16 cellular contexts compared by ENCODE assay signal in genomic region chr16:71873199-71873598, GRCh38. TPM values are rescaled to one million over a fixed set of nuclear protein-coding genes. Genes with fewer than 3 reads are reported as not detected.
DNase-seq lines count a peak whose midpoint lies in the region; ATAC-seq, FAIRE-seq and TF ChIP-seq lines count a peak whose summit lies in the region.
"Had no signal": no experiment of that assay in that cellular context is flagged by ENCODE, and none has a peak within 500 bp of the region (broad histone marks: within the 10 kb centered on the region; RNA-seq: fewer than 3 reads in every experiment).

No MANE protein-coding gene starts in this region.

- TF ChIP-seq CTCF in HepG2 (CRISPR knock-in tag; IDR thresholded peaks at IDR 0.05) (no peak), right lobe of liver (IDR thresholded peaks at IDR 0.05) (no peak), thyroid gland (IDR thresholded peaks at IDR 0.05) (no peak), PC-9 (conservative IDR thresholded peaks at IDR 0.05) (no peak), uterus (IDR thresholded peaks at IDR 0.05) (no peak)

- POLR2A ChIA-PET in activated CD4-positive, alpha-beta T cell treated with anti-CD3 and anti-CD28 coated beads, Interleukin-2, amount 10 ng/mL, durations not matched to agents 7 days and 5 days (lab: Charles Lee): no interaction called here
- POLR2A ChIA-PET in HepG2 (lab: Yijun Ruan, JAX): no interaction called here
- POLR2A ChIA-PET in PC-9 (lab: Charles Lee; ENCODE audit: unreplicated experiment): interaction anchor here (0.8 kb wide), 1 partner anchor 612 kb away, joined by 13 read pairs; no protein-coding TSS in a partner anchor

- H3K36me3 ChIP-seq in HepG2 (replicated peaks in 1 of 2; ENCODE audit: control insufficient read depth in 1 of 2, insufficient read depth in 2 of 2, low read length in 2 of 2) (peaks cover 4 to 21% of the 10 kb centered on the region in 2 experiments), right lobe of liver (no peaks in the 10 kb centered on the region), thyroid gland (peaks cover 6% of the 10 kb centered on the region in 2 donors), PC-9 (ENCODE audit: low read depth) (no peaks in the 10 kb centered on the region), uterus (no peaks in the 10 kb centered on the region)

- no peaks in the 10 kb centered on the region for H3K27me3 Mint-ChIP-seq in activated CD4-positive, alpha-beta T cell treated with anti-CD3 and anti-CD28 coated beads, Interleukin-2, amount 10 ng/mL, durations not matched to agents 7 days and 5 days
- no peaks in the 10 kb centered on the region for H3K27me3 Mint-ChIP-seq in activated naive CD8-positive, alpha-beta T cell treated with anti-CD3 and anti-CD28 coated beads for 36 hours
- H3K27me3 Mint-ChIP-seq: CD8-positive, alpha-beta memory T cell had no signal

- intact Hi-C loops in HepG2 (cut with micrococcal nuclease; ENCODE audit: unreplicated experiment): no loop called here
- intact Hi-C loops in right lobe of liver (cut with DNase I): no loop called here
- intact Hi-C loops in thyroid gland (cut with DNase I): no loop called here
- intact Hi-C loops in PC-9 (cut with micrococcal nuclease; ENCODE audit: unreplicated experiment): no loop called here
- intact Hi-C loops in uterus (cut with DNase I; ENCODE audit: low total_unique reads): no loop called here

- H3K4me1 ChIP-seq in HepG2 (ENCODE audit: insufficient read depth, low read length) (peaks cover 1% of the 10 kb centered on the region), right lobe of liver (no peaks in the 10 kb centered on the region), thyroid gland (no peaks in the 10 kb centered on the region), PC-9 (replicated peaks; ENCODE audit: insufficient read depth) (no peaks in the 10 kb centered on the region), uterus (no peaks in the 10 kb centered on the region)

- H3K9me3 Mint-ChIP-seq in activated CD4-positive, alpha-beta T cell treated with anti-CD3 and anti-CD28 coated beads, Interleukin-2, amount 10 ng/mL, durations not matched to agents 7 days and 5 days: no peaks in the 10 kb centered on the region
- H3K9me3 Mint-ChIP-seq in activated naive CD8-positive, alpha-beta T cell treated with anti-CD3 and anti-CD28 coated beads for 36 hours: no peaks in the 10 kb centered on the region
- H3K9me3 Mint-ChIP-seq: CD8-positive, alpha-beta memory T cell had no signal

- CTCF ChIA-PET in activated CD4-positive, alpha-beta T cell treated with anti-CD3 and anti-CD28 coated beads, Interleukin-2, amount 10 ng/mL, durations not matched to agents 7 days and 5 days (lab: Charles Lee): interaction anchor here (4.9 kb wide), 1 partner anchor 9 kb away, joined by 31 read pairs; the partner anchor contains the start of gene ZNF821
- CTCF ChIA-PET in HepG2 (lab: Yijun Ruan, JAX; ENCODE audit: low intra/inter-chr PET ratio, low total read pairs): no interaction called here
- CTCF ChIA-PET in PC-9 (lab: Charles Lee): no interaction called here

- H3K4me2 ChIP-seq in HepG2 (ENCODE audit: low read depth, low read length): no peak overlapping the region
- H3K4me2 ChIP-seq in PC-9: no peak overlapping the region

- H3K9ac ChIP-seq in HepG2 (ENCODE audit: insufficient read depth, low read depth, low read length): no peak overlapping the region

- H3K9me2 ChIP-seq in PC-9 (ENCODE audit: insufficient read depth): no peaks in the 10 kb centered on the region

- H2AFZ ChIP-seq in HepG2 (ENCODE audit: low read length): no peak overlapping the region
- no peak overlapping the region for H2AFZ ChIP-seq in PC-9

- H3K36me3 Mint-ChIP-seq in activated CD4-positive, alpha-beta T cell treated with anti-CD3 and anti-CD28 coated beads, Interleukin-2, amount 10 ng/mL, durations not matched to agents 7 days and 5 days (ENCODE audit: low read depth): peaks cover 17% of the 10 kb centered on the region
- peaks cover 4% of the 10 kb centered on the region for H3K36me3 Mint-ChIP-seq in activated naive CD8-positive, alpha-beta T cell treated with anti-CD3 and anti-CD28 coated beads for 36 hours

- TF ChIP-seq POLR2A in HepG2 (IDR thresholded peaks at IDR 0.05; ENCODE audit: insufficient read depth in 1 of 2, low read depth in 2 of 2, low read length in 2 of 2): no peak
- no peak for TF ChIP-seq POLR2A in right lobe of liver (IDR thresholded peaks at IDR 0.05)
- no peak for TF ChIP-seq POLR2A in thyroid gland (IDR thresholded peaks at IDR 0.05)
- TF ChIP-seq POLR2A in uterus (IDR thresholded peaks at IDR 0.05): no peak

- 94% methylated on average over 4 of the region's 4 CpGs for WGBS in HepG2 (ENCODE audit: low lambda C conversion rate)
- WGBS in right lobe of liver (ENCODE audit: insufficient coverage, low coverage, low lambda C conversion rate, missing lambda C conversion rate): 83% methylated on average over 4 of the region's 4 CpGs
- WGBS in thyroid gland, 2 donors: 88 to 89% methylated on average over 4 of the region's 4 CpGs

- H3K4me1 Mint-ChIP-seq in activated CD4-positive, alpha-beta T cell treated with anti-CD3 and anti-CD28 coated beads, Interleukin-2, amount 10 ng/mL, durations not matched to agents 7 days and 5 days: peaks cover 23% of the 10 kb centered on the region
- peaks cover 25% of the 10 kb centered on the region for H3K4me1 Mint-ChIP-seq in activated naive CD8-positive, alpha-beta T cell treated with anti-CD3 and anti-CD28 coated beads for 36 hours

- H3K4me3 ChIP-seq in HepG2 (replicated peaks in 1 of 3; ENCODE audit: insufficient read depth in 1 of 3, low read depth in 2 of 3, low read length in 3 of 3) (no peak overlapping the region), right lobe of liver (no peak overlapping the region), thyroid gland (replicated peaks in 1 of 3) (no peak overlapping the region), PC-9 (no peak overlapping the region), uterus (no peak overlapping the region)

- TF ChIP-seq RAD21 in HepG2 (CRISPR knock-in tag; IDR thresholded peaks at IDR 0.05): no peak

- in situ Hi-C loops in HepG2 (cut with HindIII; ENCODE audit: extremely low pct_ligation_motif_present, low pct_unique_long_range_greater_than_20kb): no loop called here

- peak overlapping the region; percentile 66 for H3K4me3 Mint-ChIP-seq in activated CD4-positive, alpha-beta T cell treated with anti-CD3 and anti-CD28 coated beads, Interleukin-2, amount 10 ng/mL, durations not matched to agents 7 days and 5 days
- H3K4me3 Mint-ChIP-seq in activated naive CD8-positive, alpha-beta T cell treated with anti-CD3 and anti-CD28 coated beads for 36 hours: peak overlapping the region; percentile 22

- FAIRE-seq in HepG2 (lab: Jason Lieb, UNC): no peak

- TF ChIP-seq EP300 in HepG2 (IDR thresholded peaks at IDR 0.05; ENCODE audit: low read depth in 2 of 2, low read length in 2 of 2): no peak
- no peak for TF ChIP-seq EP300 in HepG2 (CRISPR knock-in tag; IDR thresholded peaks at IDR 0.05; ENCODE audit: borderline replicate concordance)

- H3K79me2 ChIP-seq in HepG2 (ENCODE audit: insufficient read depth, low read length) (no peaks in the 10 kb centered on the region), PC-9 (ENCODE audit: low read depth) (no peaks in the 10 kb centered on the region)

- no TSS peak for BruUV-seq in HepG2 (replicated peaks; lab: Mats Ljungman, UMichigan)
- BruUV-seq in PC-9 (replicated peaks; lab: Mats Ljungman, UMichigan): no TSS peak

- H3K27ac ChIP-seq in HepG2 (ENCODE audit: extremely low read length, insufficient read depth, low read length) (no peak overlapping the region), right lobe of liver (no peak overlapping the region), thyroid gland (peak overlapping the region in 2 of 3 donors; percentile 14 to 19), PC-9 (no peak overlapping the region), uterus (no peak overlapping the region)

- DNase-seq in activated CD4-positive, alpha-beta T cell treated with anti-CD3 and anti-CD28 coated beads, Interleukin-2, amount 10 ng/mL, durations not matched to agents 7 days and 5 days: no peak
- DNase-seq in activated CD4-positive, alpha-beta T cell treated with anti-CD3 and anti-CD28 coated beads for 48 hours: no peak
- no peak for DNase-seq in HepG2 (ENCODE audit: low spot score)
- DNase-seq in right lobe of liver: no peak
- no peak for DNase-seq in activated naive CD8-positive, alpha-beta T cell treated with anti-CD3 and anti-CD28 coated beads for 36 hours
- DNase-seq in thyroid gland: no peak
- no peak for DNase-seq in PC-9
- no peak for DNase-seq in uterus
- DNase-seq: GOT3; KBM-7; NCI-H1092 treated with DMSO at 0.1 percent for 48 hours; NCI-H1694 treated with DMSO at 0.1 percent for 48 hours; NCI-H69; NK-92 treated with Interleukin-12 subunit alpha and Interleukin-12 subunit beta, amount 100 ng/mL, for 24 hours; PC-3 had no signal

- ATAC-seq in HepG2 (no peak), right lobe of liver (no peak)
- ATAC-seq: PC-3 had no signal

- H3K27me3 ChIP-seq in HepG2 (ENCODE audit: control insufficient read depth in 1 of 2, insufficient read depth in 2 of 2, low read length in 2 of 2): no peaks in the 10 kb centered on the region
- no peaks in the 10 kb centered on the region for H3K27me3 ChIP-seq in right lobe of liver
- H3K27me3 ChIP-seq in thyroid gland: no peaks in the 10 kb centered on the region
- H3K27me3 ChIP-seq in PC-9 (ENCODE audit: insufficient read depth, low read depth): no peaks in the 10 kb centered on the region
- H3K27me3 ChIP-seq in uterus: no peaks in the 10 kb centered on the region

- no peaks in the 10 kb centered on the region for H3F3A ChIP-seq in PC-9 (ENCODE audit: insufficient read depth, low read depth)

- H3K9me3 ChIP-seq in HepG2 (ENCODE audit: low read length): no peaks in the 10 kb centered on the region
- no peaks in the 10 kb centered on the region for H3K9me3 ChIP-seq in right lobe of liver
- no peaks in the 10 kb centered on the region for H3K9me3 ChIP-seq in thyroid gland
- H3K9me3 ChIP-seq in PC-9 (ENCODE audit: insufficient read depth, low read depth): no peaks in the 10 kb centered on the region
- H3K9me3 ChIP-seq in uterus: no peaks in the 10 kb centered on the region

- H3K27ac Mint-ChIP-seq in activated CD4-positive, alpha-beta T cell treated with anti-CD3 and anti-CD28 coated beads, Interleukin-2, amount 10 ng/mL, durations not matched to agents 7 days and 5 days: peak overlapping the region; percentile 96
- peak overlapping the region; percentile 58 for H3K27ac Mint-ChIP-seq in activated naive CD8-positive, alpha-beta T cell treated with anti-CD3 and anti-CD28 coated beads for 36 hours

- no peaks in the 10 kb centered on the region for H4K20me1 ChIP-seq in HepG2 (ENCODE audit: insufficient read depth, low read length)
- no peaks in the 10 kb centered on the region for H4K20me1 ChIP-seq in PC-9 (ENCODE audit: insufficient read depth)

RNA-seq across cellular contexts. Expression of gene ZNF821, which starts 10.8 kb away (rescaled TPM):
- total RNA-seq in activated CD4-positive, alpha-beta T cell treated with anti-CD3 and anti-CD28 coated beads, Interleukin-2, amount 10 ng/mL, durations not matched to agents 7 days and 5 days: 1 to 10 TPM; 7.1 to 7.7 TPM
- total RNA-seq in HepG2 (2016; rRNA removed; fragmentation: Illumina TruSeq; extraction: Trizol) (6.0 and 7.0 TPM in 2 replicates), right lobe of liver (1 to 10 TPM; 1.3 to 3.8 (median 1.7) TPM), thyroid gland (10 to 100 TPM in 3 of 4 donors, 1 to 10 TPM in 1; 7.9 to 17.8 (median 11.6) TPM), PC-9 (2021) (5.9 TPM in 2 replicates), uterus (10 to 100 TPM in 2 of 4 donors, 1 to 10 TPM in 1, under 1 TPM in 1; 0.59 to 16.9 (median 7.4) TPM)
- total RNA-seq in HepG2 (2016; cell fraction: cytosol; rRNA removed; fragmentation: Illumina TruSeq; extraction: Trizol; ENCODE audit: low read depth): 4.9 and 5.9 TPM in 2 replicates
- total RNA-seq in HepG2 (2016; cell fraction: insoluble cytoplasmic fraction; rRNA removed; fragmentation: Illumina TruSeq; extraction: Trizol): 6.5 and 7.8 TPM in 2 replicates
- total RNA-seq in HepG2 (2016; cell fraction: membrane; rRNA removed; fragmentation: Illumina TruSeq; extraction: Trizol): 9.7 and 9.9 TPM in 2 replicates
- total RNA-seq in HepG2 (2016; cell fraction: nucleus; rRNA removed; fragmentation: Illumina TruSeq; extraction: Trizol): 5.0 and 7.0 TPM in 2 replicates
- 8.2 and 9.1 TPM in 2 replicates for polyA plus RNA-seq in HepG2 (2011; rRNA removed)
- polyA plus RNA-seq in HepG2 (2011; cell fraction: cytosol; rRNA removed): 7.8 and 7.9 TPM in 2 replicates
- polyA plus RNA-seq in HepG2 (2011; cell fraction: nucleus; rRNA removed): 13.1 and 13.6 TPM in 2 replicates
- 4.8 and 7.2 TPM in 2 replicates for polyA plus RNA-seq in HepG2 (2012)
- polyA plus RNA-seq in HepG2 (2016; cell fraction: cytosol; fragmentation: Illumina TruSeq; extraction: Trizol; ENCODE audit: low read depth): 3.0 and 3.2 TPM in 2 replicates
- 5.8 and 7.3 TPM in 2 replicates for polyA plus RNA-seq in HepG2 (2016; cell fraction: insoluble cytoplasmic fraction; fragmentation: Illumina TruSeq; extraction: Trizol; ENCODE audit: low read depth)
- 4.2 and 6.2 TPM in 2 replicates for polyA plus RNA-seq in HepG2 (2016; cell fraction: membrane; fragmentation: Illumina TruSeq; extraction: Trizol; ENCODE audit: low read depth)
- polyA plus RNA-seq in HepG2 (2016; cell fraction: nucleus; fragmentation: Illumina TruSeq; extraction: Trizol; ENCODE audit: insufficient read depth, low read depth): 7.5 and 8.7 TPM in 2 replicates
- polyA minus RNA-seq in HepG2 (2011; rRNA and poly(A)+ RNA removed; ENCODE audit: low replicate concordance): 4.7 and 11.8 TPM in 2 replicates
- polyA minus RNA-seq in HepG2 (2011; cell fraction: cytosol; rRNA and poly(A)+ RNA removed): 5.3 and 5.9 TPM in 2 replicates
- polyA minus RNA-seq in HepG2 (2011; cell fraction: nucleus; rRNA and poly(A)+ RNA removed): 9.3 and 11.5 TPM in 2 replicates
- 1 to 10 TPM; 4.0 to 6.1 TPM for total RNA-seq in activated naive CD8-positive, alpha-beta T cell treated with anti-CD3 and anti-CD28 coated beads for 36 hours

RNA-seq across cellular contexts. Expression of gene IST1, which starts 22.1 kb away (rescaled TPM):
- 100 to 1,000 TPM; 180 to 191 TPM for total RNA-seq in activated CD4-positive, alpha-beta T cell treated with anti-CD3 and anti-CD28 coated beads, Interleukin-2, amount 10 ng/mL, durations not matched to agents 7 days and 5 days
- 346 and 497 TPM in 2 replicates for total RNA-seq in HepG2 (2016; rRNA removed; fragmentation: Illumina TruSeq; extraction: Trizol)
- total RNA-seq in HepG2 (2016; cell fraction: cytosol; rRNA removed; fragmentation: Illumina TruSeq; extraction: Trizol; ENCODE audit: low read depth): 49.2 and 50.3 TPM in 2 replicates
- 344 and 478 TPM in 2 replicates for total RNA-seq in HepG2 (2016; cell fraction: insoluble cytoplasmic fraction; rRNA removed; fragmentation: Illumina TruSeq; extraction: Trizol)
- 98.2 and 110 TPM in 2 replicates for total RNA-seq in HepG2 (2016; cell fraction: membrane; rRNA removed; fragmentation: Illumina TruSeq; extraction: Trizol)
- 217 and 218 TPM in 2 replicates for total RNA-seq in HepG2 (2016; cell fraction: nucleus; rRNA removed; fragmentation: Illumina TruSeq; extraction: Trizol)
- 402 and 415 TPM in 2 replicates for polyA plus RNA-seq in HepG2 (2011; rRNA removed)
- polyA plus RNA-seq in HepG2 (2011; cell fraction: cytosol; rRNA removed): 246 and 321 TPM in 2 replicates
- 386 and 449 TPM in 2 replicates for polyA plus RNA-seq in HepG2 (2011; cell fraction: nucleus; rRNA removed)
- 250 and 252 TPM in 2 replicates for polyA plus RNA-seq in HepG2 (2012)
- 15.5 and 16.2 TPM in 2 replicates for polyA plus RNA-seq in HepG2 (2016; cell fraction: cytosol; fragmentation: Illumina TruSeq; extraction: Trizol; ENCODE audit: low read depth)
- 427 and 428 TPM in 2 replicates for polyA plus RNA-seq in HepG2 (2016; cell fraction: insoluble cytoplasmic fraction; fragmentation: Illumina TruSeq; extraction: Trizol; ENCODE audit: low read depth)
- 40.8 and 43.5 TPM in 2 replicates for polyA plus RNA-seq in HepG2 (2016; cell fraction: membrane; fragmentation: Illumina TruSeq; extraction: Trizol; ENCODE audit: low read depth)
- polyA plus RNA-seq in HepG2 (2016; cell fraction: nucleus; fragmentation: Illumina TruSeq; extraction: Trizol; ENCODE audit: insufficient read depth, low read depth): 440 and 473 TPM in 2 replicates
- 132 and 270 TPM in 2 replicates for polyA minus RNA-seq in HepG2 (2011; rRNA and poly(A)+ RNA removed; ENCODE audit: low replicate concordance)
- polyA minus RNA-seq in HepG2 (2011; cell fraction: cytosol; rRNA and poly(A)+ RNA removed): 125 and 139 TPM in 2 replicates
- 242 and 297 TPM in 2 replicates for polyA minus RNA-seq in HepG2 (2011; cell fraction: nucleus; rRNA and poly(A)+ RNA removed)
- total RNA-seq in right lobe of liver: 10 to 100 TPM; 44.7 to 73.4 (median 65.5) TPM
- 100 to 1,000 TPM; 158 to 163 TPM for total RNA-seq in activated naive CD8-positive, alpha-beta T cell treated with anti-CD3 and anti-CD28 coated beads for 36 hours
- 100 to 1,000 TPM; 215 to 253 (median 223) TPM for total RNA-seq in thyroid gland
- total RNA-seq in PC-9 (2021): 177 and 204 TPM in 2 replicates
- total RNA-seq in uterus: 100 to 1,000 TPM; 172 to 301 (median 207) TPM

RNA-seq across cellular contexts. Expression of gene ATXN1L, which starts 27.4 kb away (rescaled TPM):
- 10 to 100 TPM; 23.2 to 23.6 TPM for total RNA-seq in activated CD4-positive, alpha-beta T cell treated with anti-CD3 and anti-CD28 coated beads, Interleukin-2, amount 10 ng/mL, durations not matched to agents 7 days and 5 days
- total RNA-seq in HepG2 (2016; rRNA removed; fragmentation: Illumina TruSeq; extraction: Trizol) (22.4 and 23.6 TPM in 2 replicates), right lobe of liver (10 to 100 TPM in 3 of 6 experiments, 1 to 10 TPM in 3; 9.2 to 11.9 (median 10.3) TPM), thyroid gland (10 to 100 TPM; 23.2 to 39.4 (median 27.1) TPM), PC-9 (2021) (18.2 and 25.3 TPM in 2 replicates), uterus (10 to 100 TPM in 3 of 4 donors, 1 to 10 TPM in 1; 4.7 to 33.1 (median 23.4) TPM)
- 3.6 and 5.9 TPM in 2 replicates for total RNA-seq in HepG2 (2016; cell fraction: cytosol; rRNA removed; fragmentation: Illumina TruSeq; extraction: Trizol; ENCODE audit: low read depth)
- total RNA-seq in HepG2 (2016; cell fraction: insoluble cytoplasmic fraction; rRNA removed; fragmentation: Illumina TruSeq; extraction: Trizol): 20.9 and 21.7 TPM in 2 replicates
- 10.7 and 13.4 TPM in 2 replicates for total RNA-seq in HepG2 (2016; cell fraction: membrane; rRNA removed; fragmentation: Illumina TruSeq; extraction: Trizol)
- 21.5 and 23.5 TPM in 2 replicates for total RNA-seq in HepG2 (2016; cell fraction: nucleus; rRNA removed; fragmentation: Illumina TruSeq; extraction: Trizol)
- polyA plus RNA-seq in HepG2 (2011; rRNA removed): 19.6 and 20.0 TPM in 2 replicates
- polyA plus RNA-seq in HepG2 (2011; cell fraction: cytosol; rRNA removed): 13.1 and 13.9 TPM in 2 replicates
- polyA plus RNA-seq in HepG2 (2011; cell fraction: nucleus; rRNA removed): 33.8 and 34.8 TPM in 2 replicates
- 16.8 and 18.1 TPM in 2 replicates for polyA plus RNA-seq in HepG2 (2012)
- 1.9 and 3.5 TPM in 2 replicates for polyA plus RNA-seq in HepG2 (2016; cell fraction: cytosol; fragmentation: Illumina TruSeq; extraction: Trizol; ENCODE audit: low read depth)
- polyA plus RNA-seq in HepG2 (2016; cell fraction: insoluble cytoplasmic fraction; fragmentation: Illumina TruSeq; extraction: Trizol; ENCODE audit: low read depth): 14.9 and 15.2 TPM in 2 replicates
- 5.2 and 5.3 TPM in 2 replicates for polyA plus RNA-seq in HepG2 (2016; cell fraction: membrane; fragmentation: Illumina TruSeq; extraction: Trizol; ENCODE audit: low read depth)
- polyA plus RNA-seq in HepG2 (2016; cell fraction: nucleus; fragmentation: Illumina TruSeq; extraction: Trizol; ENCODE audit: insufficient read depth, low read depth): 25.4 and 26.1 TPM in 2 replicates
- polyA minus RNA-seq in HepG2 (2011; rRNA and poly(A)+ RNA removed; ENCODE audit: low replicate concordance): 27.5 and 35.3 TPM in 2 replicates
- polyA minus RNA-seq in HepG2 (2011; cell fraction: cytosol; rRNA and poly(A)+ RNA removed): 11.6 and 12.9 TPM in 2 replicates
- polyA minus RNA-seq in HepG2 (2011; cell fraction: nucleus; rRNA and poly(A)+ RNA removed): 26.9 and 31.0 TPM in 2 replicates
- total RNA-seq in activated naive CD8-positive, alpha-beta T cell treated with anti-CD3 and anti-CD28 coated beads for 36 hours: 10 to 100 TPM; 13.4 to 15.3 TPM

Comparison
In these comparisons a context has a peak if more than half of its experiments do, and no peak if none do; other contexts are left out.
1. H3K27ac ChIP-seq: peak in thyroid gland (2 of 3); none in HepG2 (single experiment), right lobe of liver (0 of 3), PC-9 (single experiment) and uterus (0 of 2).